1 cellular context compared by ENCODE assay signal in genomic region chrX:153599192-153600031, GRCh38.
TF ChIP-seq lines count a peak whose summit lies in the region.

No MANE protein-coding gene starts in this region.

TF ChIP-seq in HEK293, 187 proteins besides CTCF, POLR2A, EP300 and RAD21 (continued from another document and continues in another):
- TF ChIP-seq PATZ1 (tag by site-specific recombination; IDR thresholded peaks at IDR 0.05) (peak; percentile 47; the same call in 1 of the 2 replicates), ZNF664 (tag by site-specific recombination; IDR thresholded peaks at IDR 0.05) (peak; percentile 71), ZNF426 (tag by site-specific recombination; IDR thresholded peaks at IDR 0.05) (no peak), GLIS1 (tag by site-specific recombination; IDR thresholded peaks at IDR 0.05) (peak; percentile 72), KLF7 (tag by site-specific recombination; IDR thresholded peaks at IDR 0.05; ENCODE audit: borderline replicate concordance) (no peak), WT1 (tag by site-specific recombination; IDR thresholded peaks at IDR 0.05) (no peak), RBAK (tag by site-specific recombination; IDR thresholded peaks at IDR 0.05) (no peak), TSHZ1 (tag by site-specific recombination; IDR thresholded peaks at IDR 0.05; ENCODE audit: borderline replicate concordance) (no peak), ZNF140 (tag by site-specific recombination; IDR thresholded peaks at IDR 0.05) (no peak), ZBTB21 (tag by site-specific recombination; IDR thresholded peaks at IDR 0.05) (no peak), ZNF112 (tag by site-specific recombination; IDR thresholded peaks at IDR 0.05) (no peak), ZIC2 (tag by site-specific recombination; IDR thresholded peaks at IDR 0.05) (peak; percentile 59), ZNF776 (tag by site-specific recombination; IDR thresholded peaks at IDR 0.05; ENCODE audit: borderline replicate concordance) (no peak), ZNF350 (tag by site-specific recombination; IDR thresholded peaks at IDR 0.05) (no peak), ZNF561 (tag by site-specific recombination; IDR thresholded peaks at IDR 0.05; ENCODE audit: borderline replicate concordance) (peak; percentile 47; the same call in 1 of the 2 replicates), ZSCAN16 (tag by site-specific recombination; IDR thresholded peaks at IDR 0.05) (peak; percentile 67; the same call in 1 of the 2 replicates), ZBTB26 (tag by site-specific recombination; optimal IDR thresholded peaks at IDR 0.05) (peak; percentile 47), ZEB2 (tag by site-specific recombination; IDR thresholded peaks at IDR 0.05) (peak; percentile 83), ZNF148 (tag by site-specific recombination; IDR thresholded peaks at IDR 0.05; ENCODE audit: borderline replicate concordance) (no peak), ZBTB8A (tag by site-specific recombination; IDR thresholded peaks at IDR 0.05) (peak; percentile 81), ZNF585B (tag by site-specific recombination; IDR thresholded peaks at IDR 0.05) (no peak), PRDM4 (tag by site-specific recombination; IDR thresholded peaks at IDR 0.05) (no peak), ZFP3 (tag by site-specific recombination; IDR thresholded peaks at IDR 0.05; ENCODE audit: low read depth) (no peak), HIC1 (tag by site-specific recombination; IDR thresholded peaks at IDR 0.05) (no peak), SP2 (tag by site-specific recombination; IDR thresholded peaks at IDR 0.05) (peak; percentile 32; the same call in 1 of the 2 replicates), ZNF692 (tag by site-specific recombination; IDR thresholded peaks at IDR 0.05) (peak; percentile 28; the same call in 1 of the 2 replicates), ZNF513 (tag by site-specific recombination; IDR thresholded peaks at IDR 0.05) (no peak), HOXD13 (CRISPR knock-in tag; IDR thresholded peaks at IDR 0.05; ENCODE audit: borderline replicate concordance) (no peak), ZNF24 (tag by site-specific recombination; IDR thresholded peaks at IDR 0.05) (no peak), ZNF580 (tag by site-specific recombination; IDR thresholded peaks at IDR 0.05) (no peak), REST (tag by site-specific recombination; IDR thresholded peaks at IDR 0.05) (no peak), ZBTB20 (tag by site-specific recombination; IDR thresholded peaks at IDR 0.05) (peak; percentile 60)
